Comparison of ENCODE assay signal across 29 cellular contexts in the genomic region with DNA sequence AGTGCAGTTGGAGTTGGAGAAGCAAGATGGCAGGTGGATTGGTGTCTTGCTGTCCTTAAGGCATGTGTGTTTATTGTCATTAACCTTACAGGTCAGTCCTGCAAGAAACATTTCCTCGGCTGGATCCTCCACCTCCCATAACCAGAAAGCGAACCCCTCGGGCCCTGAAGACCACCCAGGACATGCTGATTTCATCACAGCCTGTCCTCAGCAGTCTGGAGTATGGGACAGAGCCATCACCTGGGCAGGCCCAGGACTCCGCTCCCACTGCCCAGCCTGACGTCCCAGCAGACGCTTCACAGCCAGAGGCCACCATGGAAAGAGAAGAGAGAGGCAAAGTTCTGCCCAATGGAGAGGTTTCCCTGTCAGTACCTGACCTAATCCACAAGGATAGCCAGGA. TPM values are rescaled to one million over a fixed set of nuclear protein-coding genes. Genes with fewer than 3 reads are reported as not detected.
"Had no signal": no experiment of that assay in that cellular context is flagged by ENCODE, and none has a peak within 500 bp of the region (broad histone marks: within the 10 kb centered on the region; RNA-seq: fewer than 3 reads in every experiment).

No MANE protein-coding gene starts in this region.

- H3K27me3 Mint-ChIP-seq: activated CD4-positive, alpha-beta T cell treated with anti-CD3 and anti-CD28 coated beads, Interleukin-2, amount 10 ng/mL, durations not matched to agents 7 days and 5 days; activated naive CD8-positive, alpha-beta T cell treated with anti-CD3 and anti-CD28 coated beads, Interleukin-2, amount 50 U/mL, for 24 hours; activated T-cell treated with anti-CD3 and anti-CD28 coated beads, Interleukin-2, amount 50 U/mL, for 24 hours had no signal

- H3K27ac ChIP-seq: ascending aorta, body of pancreas, SJCRH30, VCaP had no signal

- H3K4me2 ChIP-seq: SK-N-SH had no signal

- H3K27me3 ChIP-seq: ascending aorta, body of pancreas, SJCRH30 had no signal

- H3K4me1 Mint-ChIP-seq: activated CD4-positive, alpha-beta T cell treated with anti-CD3 and anti-CD28 coated beads, Interleukin-2, amount 10 ng/mL, durations not matched to agents 7 days and 5 days; activated naive CD8-positive, alpha-beta T cell treated with anti-CD3 and anti-CD28 coated beads, Interleukin-2, amount 50 U/mL, for 24 hours had no signal

- H3K9me3 ChIP-seq: ascending aorta, body of pancreas, SJCRH30, SK-N-SH had no signal

- H3K4me1 ChIP-seq: ascending aorta, body of pancreas had no signal

- H3K9me3 Mint-ChIP-seq: activated CD4-positive, alpha-beta memory T cell treated with anti-CD3 and anti-CD28 coated beads for 36 hours; activated CD4-positive, alpha-beta T cell treated with anti-CD3 and anti-CD28 coated beads, Interleukin-2, amount 10 ng/mL, durations not matched to agents 7 days and 5 days; activated naive CD4-positive, alpha-beta T cell treated with anti-CD3 and anti-CD28 coated beads, Interleukin-2, amount 50 U/mL, for 72 hours; activated naive CD8-positive, alpha-beta T cell treated with anti-CD3 and anti-CD28 coated beads, Interleukin-2, amount 50 U/mL, for 24 hours; activated T-cell treated with anti-CD3 and anti-CD28 coated beads, Interleukin-2, amount 50 U/mL, for 24 hours; activated T-helper 1 cell treated with anti-CD3 and anti-CD28 coated beads, Interleukin-12 subunit alpha, Interleukin-12 subunit beta, Interleukin-2, Interleukin-4 antibody, amounts not matched to agents 30 ng/mL and 10 ng/mL and 1 ng/mL, durations not matched to agents 14 hours and 24 hours and 36 hours had no signal

- H3K9ac ChIP-seq: SK-N-SH had no signal

- H3K36me3 ChIP-seq: SJCRH30 had no signal

- H3K4me3 Mint-ChIP-seq: activated CD4-positive, alpha-beta memory T cell treated with anti-CD3 and anti-CD28 coated beads for 36 hours; activated CD4-positive, alpha-beta T cell treated with anti-CD3 and anti-CD28 coated beads, Interleukin-2, amount 10 ng/mL, durations not matched to agents 7 days and 5 days; activated naive CD8-positive, alpha-beta T cell treated with anti-CD3 and anti-CD28 coated beads, Interleukin-2, amount 50 U/mL, for 24 hours; activated T-cell treated with anti-CD3 and anti-CD28 coated beads, Interleukin-2, amount 50 U/mL, for 24 hours; activated T-helper 1 cell treated with anti-CD3 and anti-CD28 coated beads, Interleukin-12 subunit alpha, Interleukin-12 subunit beta, Interleukin-2, Interleukin-4 antibody, amounts not matched to agents 30 ng/mL and 10 ng/mL and 1 ng/mL, durations not matched to agents 14 hours and 24 hours and 36 hours had no signal

- H3K36me3 Mint-ChIP-seq: activated CD4-positive, alpha-beta memory T cell treated with anti-CD3 and anti-CD28 coated beads for 36 hours; activated naive CD4-positive, alpha-beta T cell treated with anti-CD3 and anti-CD28 coated beads, Interleukin-2, amount 50 U/mL, for 72 hours had no signal

- ATAC-seq: activated naive CD4-positive, alpha-beta T cell treated with anti-CD3 and anti-CD28 coated beads, Interleukin-2, amount 50 U/mL, for 72 hours; activated naive CD8-positive, alpha-beta T cell treated with anti-CD3 and anti-CD28 coated beads, Interleukin-2, amount 50 U/mL, for 24 hours; body of pancreas; Right ventricle myocardium inferior had no signal

- FAIRE-seq: bronchial epithelial cell had no signal

- H3K27ac Mint-ChIP-seq: activated CD4-positive, alpha-beta memory T cell treated with anti-CD3 and anti-CD28 coated beads for 36 hours; activated CD4-positive, alpha-beta T cell treated with anti-CD3 and anti-CD28 coated beads, Interleukin-2, amount 10 ng/mL, durations not matched to agents 7 days and 5 days; activated naive CD8-positive, alpha-beta T cell treated with anti-CD3 and anti-CD28 coated beads, Interleukin-2, amount 50 U/mL, for 24 hours; activated T-cell treated with anti-CD3 and anti-CD28 coated beads, Interleukin-2, amount 50 U/mL, for 24 hours; activated T-helper 1 cell treated with anti-CD3 and anti-CD28 coated beads, Interleukin-12 subunit alpha, Interleukin-12 subunit beta, Interleukin-2, Interleukin-4 antibody, amounts not matched to agents 30 ng/mL and 10 ng/mL and 1 ng/mL, durations not matched to agents 14 hours and 24 hours and 36 hours had no signal

- H3K4me3 ChIP-seq: ascending aorta, body of pancreas, SJCRH30 had no signal

- DNase-seq: activated CD4-positive, alpha-beta memory T cell treated with anti-CD3 and anti-CD28 coated beads for 36 hours; activated CD4-positive, alpha-beta T cell treated with anti-CD3 and anti-CD28 coated beads, Interleukin-2, amount 10 ng/mL, durations not matched to agents 7 days and 5 days; activated CD4-positive, CD25-positive, alpha-beta regulatory T cell; activated effector memory CD4-positive, alpha-beta T cell treated with Interleukin-2 at 50 U/mL for 16 hours; activated naive CD4-positive, alpha-beta T cell; activated naive CD8-positive, alpha-beta T cell treated with anti-CD3 and anti-CD28 coated beads, Interleukin-2, amount 50 U/mL, for 24 hours; activated T-cell treated with anti-CD3 and anti-CD28 coated beads, Interleukin-2, amount 50 U/mL, for 24 hours; amniotic stem cell; body of pancreas; Karpas-422; NCI-H1048; NCI-H1930; NCI-H2171; NCI-H226; NCI-H526 treated with DMSO at 0.1 percent for 48 hours; NCI-H82; SJCRH30; T-helper 1 cell had no signal

RNA-seq across cellular contexts. Expression of a gene that starts 1.6 kb away (rescaled TPM):
- total RNA-seq: activated CD4-positive, alpha-beta T cell treated with anti-CD3 and anti-CD28 coated beads, Interleukin-2, amount 10 ng/mL, durations not matched to agents 7 days and 5 days; activated T-helper 1 cell treated with anti-CD3 and anti-CD28 coated beads, Interleukin-12 subunit alpha, Interleukin-12 subunit beta, Interleukin-2, Interleukin-4 antibody, amounts not matched to agents 30 ng/mL and 10 ng/mL and 1 ng/mL, durations not matched to agents 14 hours and 24 hours and 36 hours; OCI-LY7; T-helper 2 cell treated with Interferon-gamma antibody and Interleukin-4, amounts not matched to agents 100 ng/mL and 5 ng/mL, for 36 hours had no signal

RNA-seq across cellular contexts. Expression of a gene that starts 6.4 kb away (rescaled TPM):
- total RNA-seq: activated CD4-positive, alpha-beta memory T cell treated with anti-CD3 and anti-CD28 coated beads for 36 hours; activated CD4-positive, alpha-beta T cell treated with anti-CD3 and anti-CD28 coated beads, Interleukin-2, amount 10 ng/mL, durations not matched to agents 7 days and 5 days; activated naive CD4-positive, alpha-beta T cell treated with anti-CD3 and anti-CD28 coated beads, Interleukin-2, amount 50 U/mL, for 72 hours; activated T-helper 1 cell treated with anti-CD3 and anti-CD28 coated beads, Interleukin-12 subunit alpha, Interleukin-12 subunit beta, Interleukin-2, Interleukin-4 antibody, amounts not matched to agents 30 ng/mL and 10 ng/mL and 1 ng/mL, durations not matched to agents 14 hours and 24 hours and 36 hours; ascending aorta; body of pancreas; bronchial epithelial cell; NCI-H460; OCI-LY7; Right ventricle myocardium inferior; RPMI7951; SJCRH30; T-helper 2 cell treated with Interferon-gamma antibody and Interleukin-4, amounts not matched to agents 100 ng/mL and 5 ng/mL, for 36 hours had no signal
- polyA plus RNA-seq: SK-N-SH had no signal

RNA-seq across cellular contexts. Expression of a gene that starts 28.8 kb away (rescaled TPM):
- total RNA-seq: activated CD4-positive, alpha-beta memory T cell treated with anti-CD3 and anti-CD28 coated beads for 36 hours; activated CD4-positive, alpha-beta T cell treated with anti-CD3 and anti-CD28 coated beads, Interleukin-2, amount 10 ng/mL, durations not matched to agents 7 days and 5 days; ascending aorta; body of pancreas; bronchial epithelial cell; NCI-H460; OCI-LY7; SJCRH30; T-helper 2 cell treated with Interferon-gamma antibody and Interleukin-4, amounts not matched to agents 100 ng/mL and 5 ng/mL, for 36 hours had no signal
- polyA plus RNA-seq: SK-N-SH had no signal
